In the genomic region with DNA sequence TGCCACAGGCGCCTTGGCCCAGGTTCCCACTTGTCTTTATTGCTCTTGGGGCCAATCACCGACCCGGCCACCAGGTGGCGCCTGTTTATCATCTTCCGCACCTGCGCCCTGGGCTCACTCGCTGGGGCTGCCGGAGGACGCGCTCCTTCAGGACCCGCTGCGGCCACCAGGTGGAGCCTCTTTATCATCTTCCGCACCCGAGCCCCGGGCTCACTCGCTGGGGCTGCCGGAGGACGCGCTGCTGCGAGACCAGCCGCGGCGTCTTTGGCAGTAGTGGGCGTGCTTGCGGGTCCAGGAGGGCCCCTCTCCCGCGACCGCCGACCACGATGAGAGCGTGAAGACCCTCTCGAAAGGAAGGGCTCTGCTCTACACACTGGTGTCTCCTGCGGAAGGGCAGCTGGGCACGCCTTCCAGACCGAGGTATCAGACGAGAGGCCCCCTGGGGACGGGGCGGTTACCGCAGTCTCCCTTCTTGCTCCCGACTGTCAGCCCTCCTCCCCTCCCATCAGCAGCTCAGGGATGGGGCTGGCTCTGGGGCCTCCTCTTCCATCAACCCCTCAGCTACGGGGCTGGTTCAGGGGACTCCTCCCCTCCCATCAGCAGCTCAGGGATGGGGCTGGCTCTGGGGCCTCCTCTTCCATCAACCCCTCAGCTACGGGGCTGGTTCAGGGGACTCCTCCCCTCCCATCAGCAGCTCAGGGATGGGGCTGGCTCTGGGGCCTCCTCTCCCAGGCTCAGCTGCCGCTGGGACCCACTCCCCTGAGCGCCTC, we compare ENCODE assay signal across 1 cellular context.
TF ChIP-seq lines count a peak whose summit lies in the region.
"Not testable (repeated sequence)": the region's sequence is repeated elsewhere in the genome, so short reads cannot be mapped to it uniquely, and the experiment has no call there.

No MANE protein-coding gene starts in this region.

TF ChIP-seq in K562, 482 proteins besides CTCF, POLR2A, EP300 and RAD21 (continued from another document and continues in another):
- TF ChIP-seq ZNF316 (IDR thresholded peaks at IDR 0.05) (peak; percentile 51; the same call in 1 of the 2 replicates), ZNF263 (CRISPR knock-in tag; IDR thresholded peaks at IDR 0.05; ENCODE audit: borderline replicate concordance) (peak; percentile 75; the same call in 1 of the 2 replicates), TFAP4 (CRISPR knock-in tag; IDR thresholded peaks at IDR 0.05; ENCODE audit: borderline replicate concordance) (peak; percentile 76), DEAF1 (CRISPR knock-in tag; IDR thresholded peaks at IDR 0.05) (peak; percentile 83), ZBTB7A (IDR thresholded peaks at IDR 0.05; ENCODE audit: borderline replicate concordance, control insufficient read depth, low read depth, low read length) (0 out of 2 replicates have a peak, but pooled peaks have one; percentile 43), ERF (CRISPR knock-in tag; IDR thresholded peaks at IDR 0.05) (0 out of 2 replicates have a peak, but pooled peaks have one; percentile 40), RBFOX2 (IDR thresholded peaks at IDR 0.05; ENCODE audit: low read depth, low read length) (peak; percentile 83), TOE1 (IDR thresholded peaks at IDR 0.05; ENCODE audit: borderline replicate concordance) (peak; percentile 51; the same call in 1 of the 2 replicates), ZKSCAN1 (IDR thresholded peaks at IDR 0.05; ENCODE audit: low read depth, low read length) (peak; percentile 18; the same call in 1 of the 2 replicates), CREB1 (IDR thresholded peaks at IDR 0.05) (peak; percentile 46; the same call in 1 of the 2 replicates), CREB1 (CRISPR knock-in tag; IDR thresholded peaks at IDR 0.05) (peak; percentile 28; the same call in 1 of the 2 replicates), CCNT2 (IDR thresholded peaks at IDR 0.05; ENCODE audit: borderline replicate concordance, extremely low read depth, insufficient read length, low read depth, low read length) (peak; percentile 9), PHF20 (IDR thresholded peaks at IDR 0.05; ENCODE audit: partially characterized antibody) (peak; percentile 49), TAF1 (IDR thresholded peaks at IDR 0.05; ENCODE audit: control insufficient read depth, extremely low read depth, insufficient read depth, low read length, severe bottlenecking) (peak; percentile 40), XRCC5 (IDR thresholded peaks at IDR 0.05; ENCODE audit: low read depth, low read length) (peak; percentile 78; the same call in 1 of the 2 replicates), HMGN3 (IDR thresholded peaks at IDR 0.05; ENCODE audit: borderline replicate concordance, extremely low read depth, insufficient read length, low read depth, low read length) (peak; percentile 31), CXXC5 (CRISPR knock-in tag; IDR thresholded peaks at IDR 0.05) (peak; percentile 79), ESRRA (IDR thresholded peaks at IDR 0.05; ENCODE audit: borderline replicate concordance, low read depth) (0 out of 2 replicates have a peak, but pooled peaks have one; percentile 46), CTBP1 (IDR thresholded peaks at IDR 0.05; ENCODE audit: borderline replicate concordance) (peak; percentile 87), ZEB2 (IDR thresholded peaks at IDR 0.05) (0 out of 2 replicates have a peak, but pooled peaks have one; percentile 37), ZBTB33 (CRISPR knock-in tag; IDR thresholded peaks at IDR 0.05) (peak; percentile 62; the same call in 1 of the 2 replicates), ZNF212 (CRISPR knock-in tag; IDR thresholded peaks at IDR 0.05) (0 out of 2 replicates have a peak, but pooled peaks have one; percentile 15), POU5F1 (IDR thresholded peaks at IDR 0.05; ENCODE audit: borderline replicate concordance, low read depth, low read length, partially characterized antibody) (peak; percentile 23), CTCFL (IDR thresholded peaks at IDR 0.05; ENCODE audit: borderline replicate concordance, insufficient read depth, low read depth, low read length, poor library complexity, severe bottlenecking) (peak; percentile 93), FOXP4 (CRISPR knock-in tag; IDR thresholded peaks at IDR 0.05; ENCODE audit: borderline replicate concordance) (0 out of 2 replicates have a peak, but pooled peaks have one; percentile 72), MAZ (CRISPR knock-in tag; conservative IDR thresholded peaks at IDR 0.05 in 1 of 2, IDR thresholded peaks at IDR 0.05 in 1 of 2) (peak; percentile 87 to 88), KDM5B (IDR thresholded peaks at IDR 0.05; ENCODE audit: insufficient replicate concordance, low read depth, low read length) (peak; percentile 59), CBX3 (IDR thresholded peaks at IDR 0.05; ENCODE audit: borderline replicate concordance in 1 of 2, low read length in 2 of 2) (peak in 1 of 2 experiments; percentile 97; a peak in 2 of 3 replicates), JUND (IDR thresholded peaks at IDR 0.05; ENCODE audit: borderline replicate concordance, low read depth, low read length) (peak; percentile 45; the same call in 1 of the 2 replicates), ZBTB17 (CRISPR knock-in tag; IDR thresholded peaks at IDR 0.05) (peak; percentile 68; the same call in 1 of the 2 replicates), ARID1B (IDR thresholded peaks at IDR 0.05) (0 out of 2 replicates have a peak, but pooled peaks have one; percentile 9), KLF13 (tag; IDR thresholded peaks at IDR 0.05; ENCODE audit: borderline replicate concordance, low read depth) (0 out of 2 replicates have a peak, but pooled peaks have one; percentile 11), MYC (IDR thresholded peaks at IDR 0.05; ENCODE audit: low read depth, low read length) (peak; percentile 63)
- not testable (repeated sequence) for TF ChIP-seq TOE1 (CRISPR knock-in tag; IDR thresholded peaks at IDR 0.05; ENCODE audit: borderline replicate concordance, low read depth); JUND (tag; IDR thresholded peaks at IDR 0.05; ENCODE audit: borderline replicate concordance, low read depth, low read length); MYC (CRISPR knock-in tag; IDR thresholded peaks at IDR 0.05; ENCODE audit: borderline replicate concordance, low read depth)
- TF ChIP-seq, protein P1, sequence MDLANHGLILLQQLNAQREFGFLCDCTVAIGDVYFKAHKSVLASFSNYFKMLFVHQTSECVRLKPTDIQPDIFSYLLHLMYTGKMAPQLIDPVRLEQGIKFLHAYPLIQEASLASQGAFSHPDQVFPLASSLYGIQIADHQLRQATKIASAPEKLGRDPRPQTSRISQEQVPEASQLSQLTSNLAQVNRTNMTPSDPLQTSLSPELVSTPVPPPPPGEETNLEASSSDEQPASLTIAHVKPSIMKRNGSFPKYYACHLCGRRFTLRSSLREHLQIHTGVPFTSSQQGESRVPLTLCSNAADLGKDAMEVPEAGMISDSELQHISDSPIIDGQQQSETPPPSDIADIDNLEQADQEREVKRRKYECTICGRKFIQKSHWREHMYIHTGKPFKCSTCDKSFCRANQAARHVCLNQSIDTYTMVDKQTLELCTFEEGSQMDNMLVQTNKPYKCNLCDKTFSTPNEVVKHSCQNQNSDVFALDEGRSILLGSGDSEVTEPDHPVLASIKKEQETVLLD (IDR thresholded peaks at IDR 0.05) = 0 out of 2 replicates have a peak, but pooled peaks have one; percentile 26
- TF ChIP-seq, protein P2, sequence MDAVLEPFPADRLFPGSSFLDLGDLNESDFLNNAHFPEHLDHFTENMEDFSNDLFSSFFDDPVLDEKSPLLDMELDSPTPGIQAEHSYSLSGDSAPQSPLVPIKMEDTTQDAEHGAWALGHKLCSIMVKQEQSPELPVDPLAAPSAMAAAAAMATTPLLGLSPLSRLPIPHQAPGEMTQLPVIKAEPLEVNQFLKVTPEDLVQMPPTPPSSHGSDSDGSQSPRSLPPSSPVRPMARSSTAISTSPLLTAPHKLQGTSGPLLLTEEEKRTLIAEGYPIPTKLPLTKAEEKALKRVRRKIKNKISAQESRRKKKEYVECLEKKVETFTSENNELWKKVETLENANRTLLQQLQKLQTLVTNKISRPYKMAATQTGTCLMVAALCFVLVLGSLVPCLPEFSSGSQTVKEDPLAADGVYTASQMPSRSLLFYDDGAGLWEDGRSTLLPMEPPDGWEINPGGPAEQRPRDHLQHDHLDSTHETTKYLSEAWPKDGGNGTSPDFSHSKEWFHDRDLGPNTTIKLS (IDR thresholded peaks at IDR 0.05; ENCODE audit: borderline replicate concordance, low read depth) = peak; percentile 27; the same call in 1 of the 2 replicates
- TF ChIP-seq, protein P3, sequence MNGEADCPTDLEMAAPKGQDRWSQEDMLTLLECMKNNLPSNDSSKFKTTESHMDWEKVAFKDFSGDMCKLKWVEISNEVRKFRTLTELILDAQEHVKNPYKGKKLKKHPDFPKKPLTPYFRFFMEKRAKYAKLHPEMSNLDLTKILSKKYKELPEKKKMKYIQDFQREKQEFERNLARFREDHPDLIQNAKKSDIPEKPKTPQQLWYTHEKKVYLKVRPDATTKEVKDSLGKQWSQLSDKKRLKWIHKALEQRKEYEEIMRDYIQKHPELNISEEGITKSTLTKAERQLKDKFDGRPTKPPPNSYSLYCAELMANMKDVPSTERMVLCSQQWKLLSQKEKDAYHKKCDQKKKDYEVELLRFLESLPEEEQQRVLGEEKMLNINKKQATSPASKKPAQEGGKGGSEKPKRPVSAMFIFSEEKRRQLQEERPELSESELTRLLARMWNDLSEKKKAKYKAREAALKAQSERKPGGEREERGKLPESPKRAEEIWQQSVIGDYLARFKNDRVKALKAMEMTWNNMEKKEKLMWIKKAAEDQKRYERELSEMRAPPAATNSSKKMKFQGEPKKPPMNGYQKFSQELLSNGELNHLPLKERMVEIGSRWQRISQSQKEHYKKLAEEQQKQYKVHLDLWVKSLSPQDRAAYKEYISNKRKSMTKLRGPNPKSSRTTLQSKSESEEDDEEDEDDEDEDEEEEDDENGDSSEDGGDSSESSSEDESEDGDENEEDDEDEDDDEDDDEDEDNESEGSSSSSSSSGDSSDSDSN (IDR thresholded peaks at IDR 0.05; ENCODE audit: borderline replicate concordance in 1 of 2, low read depth in 2 of 2, low read length in 2 of 2) = peak; percentile 80 to 89
- TF ChIP-seq, protein P4, sequence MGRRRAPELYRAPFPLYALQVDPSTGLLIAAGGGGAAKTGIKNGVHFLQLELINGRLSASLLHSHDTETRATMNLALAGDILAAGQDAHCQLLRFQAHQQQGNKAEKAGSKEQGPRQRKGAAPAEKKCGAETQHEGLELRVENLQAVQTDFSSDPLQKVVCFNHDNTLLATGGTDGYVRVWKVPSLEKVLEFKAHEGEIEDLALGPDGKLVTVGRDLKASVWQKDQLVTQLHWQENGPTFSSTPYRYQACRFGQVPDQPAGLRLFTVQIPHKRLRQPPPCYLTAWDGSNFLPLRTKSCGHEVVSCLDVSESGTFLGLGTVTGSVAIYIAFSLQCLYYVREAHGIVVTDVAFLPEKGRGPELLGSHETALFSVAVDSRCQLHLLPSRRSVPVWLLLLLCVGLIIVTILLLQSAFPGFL (CRISPR knock-in tag; IDR thresholded peaks at IDR 0.05) = 0 out of 2 replicates have a peak, but pooled peaks have one; percentile 75
